Comparison of ENCODE assay signal across 7 cellular contexts in genomic region chr22:36334838-36335603, GRCh38. TPM values are rescaled to one million over a fixed set of nuclear protein-coding genes. Genes with fewer than 3 reads are reported as not detected.
DNase-seq lines count a peak whose midpoint lies in the region; ATAC-seq and TF ChIP-seq lines count a peak whose summit lies in the region.

No MANE protein-coding gene starts in this region.

- H3K4me1 Mint-ChIP-seq in memory B cell = peaks cover 73% of the 10 kb centered on the region

- WGBS in transverse colon (ENCODE audit: low coverage in 1 of 2), 2 donors = 53% methylated on average over 13 of the region's 17 CpGs; no CpG with 5 or more reads in 1 of the 2 donors

- H3K4me3 Mint-ChIP-seq in memory B cell = no peak overlapping the region

- H3K27me3 ChIP-seq in transverse colon = no peaks in the 10 kb centered on the region

- no peaks in the 10 kb centered on the region for H3K27me3 Mint-ChIP-seq in memory B cell

- H3K27ac Mint-ChIP-seq in memory B cell = peak overlapping the region; percentile 96

- TF ChIP-seq CTCF in coronary artery (IDR thresholded peaks at IDR 0.05) (no peak), transverse colon (IDR thresholded peaks at IDR 0.05) (no peak)

- H3K36me3 ChIP-seq in transverse colon = peaks cover 0 to 19% (median 5%) of the 10 kb centered on the region in 4 donors

- TF ChIP-seq EP300 in transverse colon (IDR thresholded peaks at IDR 0.05; ENCODE audit: low read depth) = no peak

- no peak for TF ChIP-seq POLR2A in transverse colon (IDR thresholded peaks at IDR 0.05)

- peaks cover 35% of the 10 kb centered on the region for H3K36me3 Mint-ChIP-seq in memory B cell

- H3K9me3 ChIP-seq in transverse colon = no peaks in the 10 kb centered on the region

- peak overlapping the region; percentile 39 for H3K4me3 ChIP-seq in coronary artery
- peak overlapping the region in 1 of 4 donors; percentile 3 for H3K4me3 ChIP-seq in transverse colon

- intact Hi-C loops in transverse colon (cut with DNase I; ENCODE audit: low total_unique reads) = no loop called here

- peak overlapping the region; percentile 98 for H3K27ac ChIP-seq in coronary artery
- H3K27ac ChIP-seq in transverse colon = peak overlapping the region; percentile 92 to 99 (median 96)

- peaks cover 82 to 97% (median 88%) of the 10 kb centered on the region in 4 donors for H3K4me1 ChIP-seq in transverse colon

- ATAC-seq in memory B cell (ENCODE audit: low read depth) (no peak), HG03342 (IDR thresholded peaks at IDR 0.05; ENCODE audit: unreplicated experiment) (no peak)

- in situ Hi-C loops in transverse colon (cut with MboI; ENCODE audit: low pct_ligation_motif_present in 1 of 4, low pct_unique_long_range_greater_than_20kb in 1 of 4, low sequenced_read_pairs in 3 of 4) = no loop called here

- DNase-seq in HK-2 (ENCODE audit: unreplicated experiment) (peak; percentile 59), SW480 (ENCODE audit: low spot score) (peak; percentile 72), coronary artery (ENCODE audit: low spot score) (no peak), memory B cell (ENCODE audit: low spot score in 2 of 2) (no peak), transverse colon (no peak)
- no peak for DNase-seq in activated CD4-positive, CD25-positive, alpha-beta regulatory T cell treated with anti-CD3 and anti-CD28 coated beads, Interleukin-2, amount 50 U/mL, for 72 hours

- H3K9me3 Mint-ChIP-seq in memory B cell = no peaks in the 10 kb centered on the region

RNA-seq across cellular contexts. Expression of gene MYH9, which starts 52.7 kb away (rescaled TPM):
- 100 to 1,000 TPM; 385 to 511 (median 460) TPM for total RNA-seq in transverse colon

Comparison
In these comparisons a context has a peak if more than half of its experiments do, and no peak if none do; other contexts are left out.
1. DNase-seq: peak in HK-2 (single experiment) and SW480 (single experiment); none in coronary artery (single experiment), memory B cell (0 of 2), transverse colon (single experiment) and activated CD4-positive, CD25-positive, alpha-beta regulatory T cell treated with anti-CD3 and anti-CD28 coated beads, Interleukin-2, amount 50 U/mL, for 72 hours (single experiment).